In the genomic region with DNA sequence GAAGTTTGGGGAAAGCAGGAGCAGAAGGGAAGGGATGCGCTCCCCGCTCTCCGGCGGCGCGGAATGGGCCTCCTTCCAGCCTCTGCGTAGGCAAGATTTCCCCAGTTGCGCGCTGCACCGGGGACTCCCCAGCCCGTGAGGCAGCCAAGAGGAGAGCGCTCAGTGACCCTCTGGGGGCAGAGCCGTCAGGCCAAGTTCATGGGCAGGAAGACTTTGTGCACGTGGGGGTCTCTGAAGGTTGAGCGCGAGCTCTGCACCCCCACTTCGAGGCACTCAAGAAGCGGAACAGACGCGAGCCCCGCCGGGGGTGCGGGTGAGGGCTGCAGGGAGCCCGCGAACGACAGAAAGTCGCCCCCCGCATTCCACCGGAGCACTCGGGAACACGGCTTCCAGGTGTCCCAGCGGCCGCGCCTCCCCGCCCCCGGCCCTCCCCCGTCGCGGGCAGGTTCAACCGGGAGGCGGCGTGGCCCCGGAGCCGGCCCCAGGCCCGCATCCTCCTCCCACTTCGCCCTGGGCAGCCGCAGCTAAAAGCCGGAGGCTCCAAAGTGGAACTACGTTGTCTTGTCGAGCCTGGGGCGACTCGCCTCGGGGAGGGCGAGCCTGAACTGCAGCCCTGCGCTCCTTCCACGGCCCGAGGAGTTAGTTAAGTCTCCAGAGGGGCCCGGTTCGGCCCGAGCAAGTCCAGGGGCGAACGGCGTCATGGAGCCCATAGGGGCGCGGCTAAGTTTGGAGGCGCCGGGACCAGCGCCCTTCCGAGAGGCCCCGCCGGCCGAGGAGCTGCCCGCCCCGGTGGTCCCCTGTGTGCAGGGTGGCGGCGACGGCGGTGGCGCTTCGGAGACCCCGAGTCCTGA, we compare ENCODE assay signal across 8 cellular contexts. TPM values are rescaled to one million over a fixed set of nuclear protein-coding genes. Genes with fewer than 3 reads are reported as not detected.
A peak's percentile ranks its signal among the peaks of the same experiment; 100 is the strongest.
DNase-seq lines count a peak whose midpoint lies in the region; ATAC-seq, FAIRE-seq and TF ChIP-seq lines count a peak whose summit lies in the region.

TSS of gene PPP1R3G (plus strand) at position 555 of the 851 bp plus-strand sequence. CDS start at position 700, 145 bp downstream.

- no peaks in the 10 kb centered on the region for H3K36me3 Mint-ChIP-seq in activated naive CD4-positive, alpha-beta T cell treated with anti-CD3 and anti-CD28 coated beads, Interleukin-2, amount 50 U/mL, for 24 hours
- H3K36me3 Mint-ChIP-seq in type B pancreatic cell, result peaks cover 6% of the 10 kb centered on the region

- TF ChIP-seq CTCF in H1 (IDR thresholded peaks at IDR 0.05; ENCODE audit: control extremely low read depth in 1 of 3, insufficient read depth in 1 of 3, low read depth in 1 of 3, low read length in 3 of 3), result no peak
- no peak for TF ChIP-seq CTCF in type B pancreatic cell (conservative IDR thresholded peaks at IDR 0.05)

- H3K36me3 ChIP-seq in H1 (ENCODE audit: control insufficient read depth in 2 of 4, insufficient read depth in 4 of 4, low read length in 3 of 4), result no peaks in the 10 kb centered on the region
- H3K36me3 ChIP-seq in mesendoderm (ENCODE audit: control insufficient read depth, insufficient read depth, low read length), result no peaks in the 10 kb centered on the region

- TF ChIP-seq POLR2A in H1 (IDR thresholded peaks at IDR 0.05; ENCODE audit: control extremely low read depth in 1 of 2, low read depth in 2 of 2, low read length in 2 of 2), result no peak

- H3K4me1 ChIP-seq in H1 (replicated peaks in 1 of 4; ENCODE audit: control insufficient read depth in 3 of 4, insufficient read depth in 4 of 4, low read length in 3 of 4), result peaks cover 0 to 19% (median 8%) of the 10 kb centered on the region in 4 experiments; a peak in 4 of 7 replicates
- no peaks in the 10 kb centered on the region for H3K4me1 ChIP-seq in mesendoderm (ENCODE audit: control insufficient read depth, low read depth, low read length)

- H3K4me3 Mint-ChIP-seq in activated naive CD4-positive, alpha-beta T cell treated with anti-CD3 and anti-CD28 coated beads, Interleukin-2, amount 50 U/mL, for 24 hours, result peak within 1 kb of the TSS; percentile 42
- H3K4me3 Mint-ChIP-seq in type B pancreatic cell, result peak within 1 kb of the TSS; percentile 90

- H2BK5ac ChIP-seq in H1 (ENCODE audit: low read depth, low read length), result no peak within 1 kb of the TSS; the same call in 1 of the 2 replicates
- H2BK5ac ChIP-seq in mesendoderm (ENCODE audit: low read length), result no peak within 1 kb of the TSS

- H4K91ac ChIP-seq in H1 (replicated peaks; ENCODE audit: insufficient read length, low read length), result no peak within 1 kb of the TSS

- H3K18ac ChIP-seq in H1 (ENCODE audit: extremely low read depth, low read length) (peak within 1 kb of the TSS; percentile 78), mesendoderm (ENCODE audit: low read length) (no peak within 1 kb of the TSS)

- H4K5ac ChIP-seq in H1 (ENCODE audit: insufficient read length, low read depth, low read length), result no peak within 1 kb of the TSS
- H4K5ac ChIP-seq in mesendoderm (ENCODE audit: low read length), result no peak within 1 kb of the TSS

- peak within 1 kb of the TSS; percentile 60; the same call in 1 of the 2 replicates for H2BK12ac ChIP-seq in H1 (ENCODE audit: low read depth, low read length)

- H3K14ac ChIP-seq in H1 (ENCODE audit: insufficient read length), result no peak within 1 kb of the TSS

- peaks cover 22% of the 10 kb centered on the region for H3K27me3 Mint-ChIP-seq in activated naive CD4-positive, alpha-beta T cell treated with anti-CD3 and anti-CD28 coated beads, Interleukin-2, amount 50 U/mL, for 24 hours
- H3K27me3 Mint-ChIP-seq in type B pancreatic cell, result peaks cover 44% of the 10 kb centered on the region

- no peak for TF ChIP-seq RAD21 in H1 (IDR thresholded peaks at IDR 0.05 in 1 of 2, conservative IDR thresholded peaks at IDR 0.05 in 1 of 2; ENCODE audit: low read depth in 2 of 2, low read length in 2 of 2)

- 3% methylated on average over 80 of the region's 81 CpGs; no CpG with 5 or more reads in 1 of the 2 experiments for WGBS in H1 (ENCODE audit: extremely low coverage in 1 of 2, insufficient coverage in 1 of 2, insufficient read length in 1 of 2, insufficient replicate concordance in 2 of 2, low coverage in 1 of 2, low lambda C conversion rate in 2 of 2, missing lambda C conversion rate in 1 of 2), 2 experiments
- WGBS in mesendoderm (ENCODE audit: extremely low coverage, insufficient coverage, low lambda C conversion rate), result no CpG with 5 or more reads among the region's 81 CpGs

- FAIRE-seq in H1 (lab: Jason Lieb, UNC), result no peak

- peaks cover 3 to 5% of the 10 kb centered on the region in 2 experiments for H4K20me1 ChIP-seq in H1 (replicated peaks in 1 of 2; ENCODE audit: control insufficient read depth in 1 of 2, insufficient read depth in 2 of 2, low read length in 2 of 2)

- CTCF ChIA-PET in H1 (lab: Charles Lee; ENCODE audit: partially characterized antibody), result interaction anchor here (0.6 to 1.8 kb wide), 6 partner anchors 28 to 874 kb away, joined by 3 to 5 read pairs (median 4); no protein-coding TSS in a partner anchor

- H3K27me3 ChIP-seq in H1 (replicated peaks in 1 of 4; ENCODE audit: control insufficient read depth in 3 of 4, extremely low read depth in 1 of 4, insufficient read depth in 3 of 4, low read length in 3 of 4), result peaks cover 35 to 60% (median 58%) of the 10 kb centered on the region in 4 experiments
- H3K27me3 ChIP-seq in mesendoderm (ENCODE audit: insufficient read depth, low read length, poor library complexity), result peaks cover 31% of the 10 kb centered on the region

- H4K8ac ChIP-seq in H1 (ENCODE audit: extremely low read depth, insufficient read depth, low read length) (peak within 1 kb of the TSS; percentile 77), mesendoderm (ENCODE audit: low read depth, low read length) (no peak within 1 kb of the TSS)

- H3K4ac ChIP-seq in H1 (replicated peaks; ENCODE audit: insufficient read length, low read depth, low read length) (no peak within 1 kb of the TSS), mesendoderm (ENCODE audit: low read depth, low read length) (no peak within 1 kb of the TSS)

- no peaks in the 10 kb centered on the region for H3K79me2 ChIP-seq in H1 (ENCODE audit: control insufficient read depth in 1 of 2, insufficient read depth in 2 of 2, low read length in 2 of 2)
- no peaks in the 10 kb centered on the region for H3K79me2 ChIP-seq in mesendoderm (ENCODE audit: control insufficient read depth, insufficient read depth, low read length)

- TF ChIP-seq EP300 in H1 (IDR thresholded peaks at IDR 0.05; ENCODE audit: borderline replicate concordance in 1 of 2, low read depth in 2 of 2, low read length in 2 of 2), result no peak

- H3K79me1 ChIP-seq in H1 (ENCODE audit: low read depth, low read length), result no peaks in the 10 kb centered on the region; the same call in 1 of the 2 replicates
- no peaks in the 10 kb centered on the region for H3K79me1 ChIP-seq in mesendoderm (ENCODE audit: low read length)

- H2AK5ac ChIP-seq in H1 (ENCODE audit: low read depth, low read length), result no peak within 1 kb of the TSS
- no peak within 1 kb of the TSS for H2AK5ac ChIP-seq in mesendoderm (ENCODE audit: low read length)

- H3K27ac Mint-ChIP-seq in activated naive CD4-positive, alpha-beta T cell treated with anti-CD3 and anti-CD28 coated beads, Interleukin-2, amount 50 U/mL, for 24 hours, result no peak within 1 kb of the TSS
- no peak within 1 kb of the TSS for H3K27ac Mint-ChIP-seq in type B pancreatic cell

- H3K4me2 ChIP-seq in H1 (ENCODE audit: insufficient read depth in 1 of 2, low read depth in 2 of 2, low read length in 2 of 2) (peak within 1 kb of the TSS; percentile 71 to 96), mesendoderm (ENCODE audit: low read length) (peak within 1 kb of the TSS; percentile 28)

- ATAC-seq in HG03025 (IDR thresholded peaks at IDR 0.05; ENCODE audit: low FRiP score, unreplicated experiment), result peak; percentile 46

- H3K4me3 ChIP-seq in H1 (ENCODE audit: extremely low read depth in 1 of 4, insufficient read depth in 2 of 4, low read depth in 3 of 4, low read length in 4 of 4) (peak within 1 kb of the TSS; percentile 25 to 61 (median 50)), mesendoderm (ENCODE audit: low read length) (no peak within 1 kb of the TSS)

- H3K4me1 Mint-ChIP-seq in activated naive CD4-positive, alpha-beta T cell treated with anti-CD3 and anti-CD28 coated beads, Interleukin-2, amount 50 U/mL, for 24 hours, result peaks cover 5% of the 10 kb centered on the region
- peaks cover 6% of the 10 kb centered on the region for H3K4me1 Mint-ChIP-seq in type B pancreatic cell (ENCODE audit: unreplicated experiment)

- H2BK20ac ChIP-seq in H1 (ENCODE audit: low read length), result no peak within 1 kb of the TSS

- POLR2A ChIA-PET in H1 (lab: Charles Lee; ENCODE audit: partially characterized antibody), result interaction anchor here (1.3 to 1.5 kb wide), 2 partner anchors 22 to 81 kb away, joined by 3 to 4 read pairs; partner anchors contain the start of gene RPP40

- H3K9me3 Mint-ChIP-seq in activated naive CD4-positive, alpha-beta T cell treated with anti-CD3 and anti-CD28 coated beads, Interleukin-2, amount 50 U/mL, for 24 hours, result no peaks in the 10 kb centered on the region
- H3K9me3 Mint-ChIP-seq in type B pancreatic cell, result peaks cover 6% of the 10 kb centered on the region

- no peak within 1 kb of the TSS for H3K23ac ChIP-seq in H1 (ENCODE audit: insufficient read length)
- H3K23ac ChIP-seq in mesendoderm (ENCODE audit: low read length), result no peak within 1 kb of the TSS

- H3K56ac ChIP-seq in H1 (replicated peaks; ENCODE audit: insufficient read length, low read depth, low read length) (peak within 1 kb of the TSS; percentile 16), mesendoderm (ENCODE audit: low read length) (peak within 1 kb of the TSS; percentile 70)

- peak within 1 kb of the TSS; percentile 48; the same call in 1 of the 2 replicates for H2AFZ ChIP-seq in H1 (ENCODE audit: low read length)

- DNase-seq in activated naive CD4-positive, alpha-beta T cell treated with anti-CD3 and anti-CD28 coated beads, Interleukin-2, amount 50 U/mL, for 16 hours, result no peak
- peak; percentile 47 for DNase-seq in RPMI7951 (ENCODE audit: low read depth)
- DNase-seq in H1 (ENCODE audit: low read depth in 1 of 2, low spot score in 2 of 2), result peak in 1 of 2 experiments; percentile 75
- peak; percentile 43 for DNase-seq in mesendoderm
- DNase-seq in type B pancreatic cell (ENCODE audit: extremely low spot score, unreplicated experiment), result no peak
- no peak for DNase-seq in RKO (ENCODE audit: low spot score)

- H2BK15ac ChIP-seq in H1 (ENCODE audit: low read length) (no peak within 1 kb of the TSS), mesendoderm (replicated peaks; ENCODE audit: low read depth) (no peak within 1 kb of the TSS)

- H3K27ac ChIP-seq in H1 (ENCODE audit: low read depth, low read length) (no peak within 1 kb of the TSS), mesendoderm (ENCODE audit: low read depth, low read length) (no peak within 1 kb of the TSS)

- H2BK120ac ChIP-seq in H1 (replicated peaks; ENCODE audit: low read depth, low read length) (no peak within 1 kb of the TSS), mesendoderm (ENCODE audit: low read depth, low read length) (no peak within 1 kb of the TSS)

- H3K9ac ChIP-seq in H1 (replicated peaks in 1 of 4; ENCODE audit: extremely low read depth in 1 of 4, low read depth in 3 of 4, low read length in 3 of 4) (no peak within 1 kb of the TSS; a peak in 2 of 7 replicates), mesendoderm (ENCODE audit: low read length) (peak within 1 kb of the TSS; percentile 40)

- H3K9me3 ChIP-seq in H1 (ENCODE audit: insufficient read depth in 2 of 2, low read depth in 1 of 2, low read length in 1 of 2), result no peaks in the 10 kb centered on the region; a peak in 1 of 4 replicates

- peaks cover 17% of the 10 kb centered on the region; the same call in 1 of the 2 replicates for H3K23me2 ChIP-seq in H1 (ENCODE audit: low read depth, low read length)

RNA-seq across cellular contexts. Expression of gene PPP1R3G, which starts in this region (rescaled TPM):
- total RNA-seq in RPMI7951 (2014; rRNA removed; shearing (Covaris generic)), result 0.60 and 2.0 TPM in 2 replicates
- 0.09 TPM in 1 of 2 replicates, not detected in the other for total RNA-seq in H1 (2021; fragmentation: NEBNext Ultra II Directional; extraction: Animal tissue kit (Norgen Biotek cat#: 25700))
- polyA plus RNA-seq in H1 (2011; rRNA removed), result 0.03 and 0.06 TPM in 2 replicates
- polyA plus RNA-seq in H1 (2011; cell fraction: cytosol; rRNA removed), result 0.06 TPM
- 0.06 TPM for polyA plus RNA-seq in H1 (2011; cell fraction: nucleus; rRNA removed)
- 0.09 to 0.19 TPM (median 0.12 TPM) in 4 replicates for polyA plus RNA-seq in H1 (2012, experiment 1 of 2)
- 0.04 TPM for polyA plus RNA-seq in H1 (2012, experiment 2 of 2)
- polyA plus RNA-seq in H1 (2013, experiment 1 of 2), result 0.04 TPM
- polyA plus RNA-seq in H1 (2013, experiment 2 of 2), result 0.06 TPM
- polyA minus RNA-seq in H1 (2011; rRNA and poly(A)+ RNA removed), result 0.07 TPM in 1 of 2 replicates, not detected in the other
- not detected for polyA minus RNA-seq in H1 (2011; cell fraction: cytosol; rRNA and poly(A)+ RNA removed)
- polyA minus RNA-seq in H1 (2011; cell fraction: nucleus; rRNA and poly(A)+ RNA removed), result not detected
- 0.01 TPM for polyA plus RNA-seq in mesendoderm (2013, experiment 1 of 2)
- 0.01 TPM for polyA plus RNA-seq in mesendoderm (2013, experiment 2 of 2)
- 0.19 and 0.45 TPM in 2 replicates for total RNA-seq in type B pancreatic cell (ENCODE audit: low replicate concordance)

Comparison
In these comparisons a context has a peak if more than half of its experiments do, and no peak if none do; other contexts are left out.
1. DNase-seq: peak in RPMI7951 (single experiment) and mesendoderm (single experiment); none in activated naive CD4-positive, alpha-beta T cell treated with anti-CD3 and anti-CD28 coated beads, Interleukin-2, amount 50 U/mL, for 16 hours (single experiment), type B pancreatic cell (single experiment) and RKO (single experiment).